9 cellular contexts compared by ENCODE assay signal in the genomic region with DNA sequence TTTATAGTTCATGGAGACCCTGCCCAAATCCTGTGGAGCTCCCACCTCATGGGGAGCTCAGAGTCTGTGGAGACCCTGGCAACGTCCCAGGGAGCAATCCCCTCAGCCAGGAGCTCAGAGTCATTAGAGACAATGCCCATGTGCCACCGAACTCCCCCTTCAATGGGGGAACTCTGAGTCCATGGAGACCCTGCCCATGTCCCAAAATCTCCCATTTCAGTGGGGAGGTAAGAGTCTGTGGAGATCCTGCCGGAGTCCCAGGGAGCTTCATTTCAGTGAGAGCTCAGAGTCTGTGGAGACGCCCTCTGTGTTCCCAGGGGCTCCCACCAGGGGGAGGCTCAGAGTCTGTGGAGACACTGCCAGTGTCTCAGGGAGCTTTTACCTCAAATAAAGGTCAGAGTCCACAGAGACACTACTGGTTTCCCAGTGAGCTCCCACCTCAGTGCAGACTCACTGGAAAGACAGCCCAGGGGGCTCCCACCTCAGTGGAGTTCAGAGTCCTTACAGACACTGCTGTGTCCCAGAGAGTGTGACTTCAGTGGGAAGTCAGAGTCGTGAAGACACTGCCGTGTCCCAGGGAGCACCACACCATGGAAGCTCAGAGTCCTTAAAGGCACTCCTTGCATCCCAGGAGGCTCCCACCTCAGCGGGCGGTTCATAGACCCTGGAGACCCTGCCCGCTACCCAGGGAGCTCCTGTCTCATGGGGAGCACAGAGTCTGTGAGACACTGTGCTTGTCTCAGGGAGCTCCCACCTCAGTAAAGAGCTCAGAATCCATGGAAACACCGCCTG. TPM values are rescaled to one million over a fixed set of nuclear protein-coding genes. Genes with fewer than 3 reads are reported as not detected.
DNase-seq lines count a peak whose midpoint lies in the region; ATAC-seq, FAIRE-seq and TF ChIP-seq lines count a peak whose summit lies in the region.
"Had no signal": no experiment of that assay in that cellular context is flagged by ENCODE, and none has a peak within 500 bp of the region (broad histone marks: within the 10 kb centered on the region; RNA-seq: fewer than 3 reads in every experiment).

No MANE protein-coding gene starts in this region.

- H3K27me3 ChIP-seq in A673 (replicated peaks; ENCODE audit: insufficient read depth, low read depth, low read length, poor library complexity) (no peaks in the 10 kb centered on the region), GM23338 (ENCODE audit: insufficient read depth) (no peaks in the 10 kb centered on the region), bronchial epithelial cell (ENCODE audit: control insufficient read depth, insufficient read depth, low read length) (peaks cover 3% of the 10 kb centered on the region)

- H3K27ac ChIP-seq in A673 (ENCODE audit: low read depth, low read length, poor library complexity, severe bottlenecking), result no peak overlapping the region
- no peak overlapping the region for H3K27ac ChIP-seq in GM23338 (ENCODE audit: low read depth)

- peaks cover 10% of the 10 kb centered on the region for H3K4me1 ChIP-seq in A673 (ENCODE audit: insufficient read depth, low read length, poor library complexity, severe bottlenecking)
- H3K4me1 ChIP-seq in GM23338 (ENCODE audit: insufficient read depth), result no peaks in the 10 kb centered on the region
- no peaks in the 10 kb centered on the region for H3K4me1 ChIP-seq in mucosa of descending colon (ENCODE audit: low read depth)

- H4K20me1 ChIP-seq in GM23338 (replicated peaks; ENCODE audit: insufficient read depth), result no peaks in the 10 kb centered on the region

- CTCF ChIA-PET in A673 (lab: Charles Lee), result interaction anchor here (1.2 to 2.8 kb wide), 4 partner anchors 11 to 162 kb away, joined by 4 to 13 read pairs (median 4); partner anchors contain the start of gene TBRG4

- H3K79me2 ChIP-seq in GM23338 (replicated peaks; ENCODE audit: insufficient read depth), result no peaks in the 10 kb centered on the region

- no TSS peak for BruUV-seq in A673 (replicated peaks; lab: Mats Ljungman, UMichigan)

- no peaks in the 10 kb centered on the region for H3K9me3 Mint-ChIP-seq in GM23338
- no peaks in the 10 kb centered on the region for H3K9me3 Mint-ChIP-seq in T-helper 2 cell treated with Interferon-gamma antibody and Interleukin-4, amounts not matched to agents 5 μg/mL and 100 μg/mL, for 36 hours

- intact Hi-C loops in A673 (cut with micrococcal nuclease; ENCODE audit: unreplicated experiment), result no loop called here
- intact Hi-C loops in mucosa of descending colon (cut with DNase I, micrococcal nuclease), result loop anchor here in 1 of 2 donors (2.0 kb wide), 1 partner anchor 163 kb away; no protein-coding TSS in a partner anchor

- no peak overlapping the region for H3K27ac Mint-ChIP-seq in GM23338
- H3K27ac Mint-ChIP-seq in T-helper 2 cell treated with Interferon-gamma antibody and Interleukin-4, amounts not matched to agents 5 μg/mL and 100 μg/mL, for 36 hours, result peak overlapping the region; percentile 36

- H3K9me3 ChIP-seq in A673 (ENCODE audit: low read depth, low read length, poor library complexity, severe bottlenecking), result no peaks in the 10 kb centered on the region
- no peaks in the 10 kb centered on the region for H3K9me3 ChIP-seq in mucosa of descending colon

- H3F3A ChIP-seq in GM23338 (replicated peaks; ENCODE audit: low read depth), result no peaks in the 10 kb centered on the region

- H3K4me3 Mint-ChIP-seq in GM23338, result no peak overlapping the region
- peak overlapping the region; percentile 99 for H3K4me3 Mint-ChIP-seq in T-helper 2 cell treated with Interferon-gamma antibody and Interleukin-4, amounts not matched to agents 5 μg/mL and 100 μg/mL, for 36 hours

- ATAC-seq in GM23338 (peak; percentile 70), mucosa of descending colon (peak; percentile 60), GM19023 (IDR thresholded peaks at IDR 0.05; ENCODE audit: unreplicated experiment) (no peak), GM21447 (IDR thresholded peaks at IDR 0.05; ENCODE audit: unreplicated experiment) (no peak)

- DNase-seq in A673 (ENCODE audit: low spot score), result peak; percentile 50
- DNase-seq in GM23338 (ENCODE audit: low spot score), result peak; percentile 39
- peak; percentile 29 for DNase-seq in T-helper 2 cell treated with Interferon-gamma antibody and Interleukin-4, amounts not matched to agents 5 μg/mL and 100 μg/mL, for 36 hours (ENCODE audit: low spot score)
- no peak for DNase-seq in bronchial epithelial cell (ENCODE audit: low read depth)
- DNase-seq in mucosa of descending colon, result peak in 2 of 3 donors; percentile 79 to 81
- no peak for DNase-seq in DMS79 treated with DMSO at 0.1 percent for 48 hours (lab: John Stamatoyannopoulos, UW)

- no peaks in the 10 kb centered on the region for H3K9me2 ChIP-seq in GM23338 (ENCODE audit: insufficient read depth)

- no peak overlapping the region for H2AFZ ChIP-seq in GM23338

- H3K4me3 ChIP-seq in A673 (ENCODE audit: low read depth, low read length, poor library complexity, severe bottlenecking) (no peak overlapping the region), GM23338 (no peak overlapping the region), bronchial epithelial cell (ENCODE audit: low read depth, low read length) (no peak overlapping the region), mucosa of descending colon (no peak overlapping the region)

- H3K36me3 Mint-ChIP-seq in GM23338 (ENCODE audit: low read depth), result no peaks in the 10 kb centered on the region
- H3K36me3 Mint-ChIP-seq in T-helper 2 cell treated with Interferon-gamma antibody and Interleukin-4, amounts not matched to agents 5 μg/mL and 100 μg/mL, for 36 hours (ENCODE audit: low read depth), result peaks cover 87% of the 10 kb centered on the region

- H3K4me1 Mint-ChIP-seq in GM23338, result no peaks in the 10 kb centered on the region; the same call in 2 of the 3 replicates
- peaks cover 21% of the 10 kb centered on the region for H3K4me1 Mint-ChIP-seq in T-helper 2 cell treated with Interferon-gamma antibody and Interleukin-4, amounts not matched to agents 5 μg/mL and 100 μg/mL, for 36 hours (ENCODE audit: low read depth)

- POLR2A ChIA-PET in A673 (lab: Charles Lee; ENCODE audit: low non-redundant PET), result interaction anchor here (0.5 to 0.8 kb wide), 3 partner anchors 11 to 26 kb away, joined by 3 to 7 read pairs (median 6); no protein-coding TSS in a partner anchor

- H3K36me3 ChIP-seq in A673 (ENCODE audit: insufficient read depth, low read length, poor library complexity, severe bottlenecking) (no peaks in the 10 kb centered on the region), GM23338 (ENCODE audit: insufficient read depth) (no peaks in the 10 kb centered on the region), bronchial epithelial cell (ENCODE audit: control insufficient read depth, insufficient read depth, low read length) (peaks cover 1% of the 10 kb centered on the region), mucosa of descending colon (ENCODE audit: low read depth) (no peaks in the 10 kb centered on the region)

- no peak overlapping the region for H3K4me2 ChIP-seq in GM23338

- H3K27me3 Mint-ChIP-seq in GM23338 (ENCODE audit: insufficient read depth, low read depth, poor library complexity), result peaks cover 7% of the 10 kb centered on the region
- no peaks in the 10 kb centered on the region for H3K27me3 Mint-ChIP-seq in T-helper 2 cell treated with Interferon-gamma antibody and Interleukin-4, amounts not matched to agents 5 μg/mL and 100 μg/mL, for 36 hours (ENCODE audit: low read depth)

- FAIRE-seq in bronchial epithelial cell (lab: Jason Lieb, UNC), result no peak
- FAIRE-seq: colon had no signal

- TF ChIP-seq CTCF in A673 (conservative IDR thresholded peaks at IDR 0.05; ENCODE audit: low read depth, low read length) (peak; percentile 64), GM23338 (conservative IDR thresholded peaks at IDR 0.05; ENCODE audit: low read depth in 2 of 2) (peak; percentile 42 to 48), bronchial epithelial cell (IDR thresholded peaks at IDR 0.05; ENCODE audit: insufficient read depth, low read length, severe bottlenecking) (peak; percentile 54), mucosa of descending colon (IDR thresholded peaks at IDR 0.05) (peak; percentile 32)

TF ChIP-seq in GM23338, 12 proteins besides CTCF, POLR2A, EP300 and RAD21 (continues in another document):
- TF ChIP-seq POLR2AphosphoS5 (IDR thresholded peaks at IDR 0.05; ENCODE audit: low read depth) (no peak), NANOG (IDR thresholded peaks at IDR 0.05; ENCODE audit: borderline replicate concordance) (no peak), REST (IDR thresholded peaks at IDR 0.05; ENCODE audit: unreplicated experiment) (no peak), EZH2 (IDR thresholded peaks at IDR 0.05; ENCODE audit: low read depth, unreplicated experiment) (no peak)

RNA-seq across cellular contexts. Expression of gene MYO1G, which starts 5.0 kb away (rescaled TPM):
- total RNA-seq in A673 (2021) (0.17 and 0.20 TPM in 2 replicates), bronchial epithelial cell (0.13 and 0.26 TPM in 2 replicates), mucosa of descending colon (1 to 10 TPM; 3.8 to 6.9 (median 3.9) TPM)
- total RNA-seq in GM23338 (2014; rRNA removed; shearing (Covaris generic)), result 0.08 and 0.10 TPM in 2 replicates
- 0.11 and 0.31 TPM in 2 replicates for polyA plus RNA-seq in GM23338 (2016; fragmentation: Nextera tagmentation; extraction: Ambion mirVana)

RNA-seq across cellular contexts. Expression of gene CCM2, which starts 26.2 kb away (rescaled TPM):
- total RNA-seq in A673 (2021), result 35.2 and 36.0 TPM in 2 replicates
- total RNA-seq in GM23338 (2014; rRNA removed; shearing (Covaris generic)), result 37.0 and 40.1 TPM in 2 replicates
- polyA plus RNA-seq in GM23338 (2016; fragmentation: Nextera tagmentation; extraction: Ambion mirVana), result 24.0 and 24.9 TPM in 2 replicates
- 45.0 and 49.9 TPM in 2 replicates for total RNA-seq in bronchial epithelial cell
- 10 to 100 TPM; 33.4 to 43.8 (median 35.8) TPM for total RNA-seq in mucosa of descending colon

Comparison
In these comparisons a context has a peak if more than half of its experiments do, and no peak if none do; other contexts are left out.
1. DNase-seq: peak in A673 (single experiment), GM23338 (single experiment), T-helper 2 cell treated with Interferon-gamma antibody and Interleukin-4, amounts not matched to agents 5 μg/mL and 100 μg/mL, for 36 hours (single experiment) and mucosa of descending colon (2 of 3); none in bronchial epithelial cell (single experiment) and DMS79 treated with DMSO at 0.1 percent for 48 hours (single experiment).
2. ATAC-seq: peak in GM23338 (single experiment) and mucosa of descending colon (single experiment); none in GM19023 (single experiment) and GM21447 (single experiment).
3. Peak in every context shown above with its lines, with median percentiles within 50 percentile points of each other: CTCF ChIP-seq.